In the genomic region with DNA sequence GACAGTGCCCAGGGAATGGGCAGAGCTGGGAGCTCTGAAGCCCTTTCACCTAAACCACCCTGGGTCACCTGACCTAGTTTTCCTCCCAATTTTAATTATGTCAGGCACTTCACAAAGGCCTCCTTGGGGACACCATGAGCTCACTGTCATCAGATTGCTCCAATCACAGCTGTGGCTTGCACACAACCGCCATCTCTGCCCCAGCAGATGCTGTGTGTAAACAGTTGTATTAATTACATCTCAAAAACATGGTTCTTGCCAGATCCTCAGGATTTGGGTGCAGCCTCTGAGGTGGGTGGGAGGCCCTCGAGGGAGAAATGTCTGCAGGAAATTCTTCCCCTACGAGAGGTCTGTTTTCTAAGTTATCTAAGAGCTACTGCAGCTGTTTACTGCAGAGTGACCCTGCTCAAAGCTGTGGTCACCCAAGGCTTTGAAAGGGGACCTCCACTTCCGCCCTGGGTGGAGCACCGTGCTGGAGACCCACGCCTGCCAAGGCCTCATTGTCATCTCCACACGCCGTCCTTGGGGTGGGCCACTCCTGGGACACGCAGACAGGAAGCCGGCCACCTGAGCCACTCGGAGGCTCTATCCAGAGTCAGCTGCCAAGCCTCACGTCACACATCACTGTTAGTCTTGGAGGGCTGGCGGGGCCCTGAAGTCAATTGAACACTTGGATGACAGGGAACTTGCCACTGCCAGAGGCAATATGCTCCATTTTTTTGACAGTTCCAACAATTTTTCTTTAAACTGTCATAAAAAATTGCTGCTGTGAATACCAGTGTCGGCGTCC, we compare ENCODE assay signal across 9 cellular contexts.
DNase-seq lines count a peak whose midpoint lies in the region; ATAC-seq, FAIRE-seq and TF ChIP-seq lines count a peak whose summit lies in the region.
"Had no signal": no experiment of that assay in that cellular context is flagged by ENCODE, and none has a peak within 500 bp of the region (broad histone marks: within the 10 kb centered on the region; RNA-seq: fewer than 3 reads in every experiment).

No MANE protein-coding gene starts in this region.

- no peak for TF ChIP-seq POLR2A in H54 (IDR thresholded peaks at IDR 0.05; ENCODE audit: low read depth, low read length)

- TF ChIP-seq CTCF in C4-2B (conservative IDR thresholded peaks at IDR 0.05) (no peak), psoas muscle (IDR thresholded peaks at IDR 0.05) (no peak)

- peak overlapping the region; percentile 26 for H3K27ac ChIP-seq in C4-2B
- peak overlapping the region; percentile 83 for H3K27ac ChIP-seq in psoas muscle

- 28 to 46% (median 34%) methylated on average over 15 of the region's 15 CpGs for WGBS in psoas muscle, 3 donors

- H3K9me3 ChIP-seq in psoas muscle: no peaks in the 10 kb centered on the region

- H3K4me1 ChIP-seq in psoas muscle: peaks cover 56% of the 10 kb centered on the region

- peak overlapping the region; percentile 49 for H3K4me3 ChIP-seq in psoas muscle

- H3K36me3 ChIP-seq in psoas muscle (ENCODE audit: insufficient read depth in 1 of 2, low read depth in 1 of 2): no peaks in the 10 kb centered on the region

- peak; percentile 42 for DNase-seq in RPMI7951 (ENCODE audit: low read depth)
- DNase-seq in Right ventricle myocardium superior: peak; percentile 93
- DNase-seq in psoas muscle: peak; percentile 79 to 93
- no peak for DNase-seq in H54 (ENCODE audit: insufficient read length, low spot score)
- DNase-seq in effector CD4-positive, alpha-beta T cell: no peak
- no peak for DNase-seq in effector CD8-positive, alpha-beta T cell (lab: John Stamatoyannopoulos, UW)
- DNase-seq: SW 1271 had no signal

- no peaks in the 10 kb centered on the region for H3K27me3 ChIP-seq in psoas muscle (ENCODE audit: insufficient read depth in 3 of 3, low read length in 2 of 3)

- no peak for FAIRE-seq in H54 (lab: Jason Lieb, UNC)

- peak; percentile 78 for ATAC-seq in Right ventricle myocardium superior (ENCODE audit: poor library complexity)
- peak; percentile 63 to 73 (median 68) for ATAC-seq in psoas muscle
- no peak for ATAC-seq in HG03095 (IDR thresholded peaks at IDR 0.05; ENCODE audit: unreplicated experiment)

- intact Hi-C loops in Right ventricle myocardium superior (cut with DNase I): no loop called here
- intact Hi-C loops in psoas muscle (cut with DNase I): no loop called here

Comparison
In these comparisons a context has a peak if more than half of its experiments do, and no peak if none do; other contexts are left out.
1. DNase-seq: peak in RPMI7951 (single experiment), Right ventricle myocardium superior (single experiment) and psoas muscle (2 of 2); none in H54 (single experiment), effector CD4-positive, alpha-beta T cell (single experiment) and effector CD8-positive, alpha-beta T cell (single experiment).